Comparison of ENCODE assay signal across 19 cellular contexts in the genomic region with DNA sequence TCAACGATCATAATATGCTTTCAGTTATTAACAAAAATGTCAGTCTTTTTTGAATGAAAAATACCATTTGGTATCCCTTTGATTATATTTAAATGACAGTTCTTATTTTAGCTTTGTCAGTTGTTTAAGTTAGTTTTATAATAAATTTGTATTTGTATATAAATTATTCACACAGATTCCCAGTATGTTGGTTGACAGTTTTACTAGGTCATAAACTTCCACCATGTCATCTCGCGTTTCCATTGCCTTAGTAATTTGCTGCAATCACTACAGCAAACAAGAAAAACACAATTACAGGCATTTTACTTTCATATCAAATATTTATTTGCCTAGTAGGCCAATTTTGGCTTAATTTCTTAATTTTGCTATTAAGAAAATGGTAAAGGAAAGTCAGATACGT.
"Had no signal": no experiment of that assay in that cellular context is flagged by ENCODE, and none has a peak within 500 bp of the region (broad histone marks: within the 10 kb centered on the region; RNA-seq: fewer than 3 reads in every experiment).

No MANE protein-coding gene starts in this region.

- H3K79me2 ChIP-seq: hepatocyte had no signal

- H3K27ac ChIP-seq: colonic mucosa, esophagus squamous epithelium, hepatocyte, neutrophil, spleen, testis, tibial nerve had no signal

- H3K27me3 ChIP-seq: colonic mucosa, esophagus squamous epithelium, hepatocyte, testis, tibial nerve had no signal

- H3K36me3 Mint-ChIP-seq: naive thymus-derived CD4-positive, alpha-beta T cell; stimulated activated naive B cell treated with anti-CD40 and anti-IgM and Interleukin-4, amounts not matched to agents 10 μg/mL and 1 μg/mL and 100 μg/mL, for 72 hours had no signal

- H2AFZ ChIP-seq: hepatocyte had no signal

- H3K9me3 ChIP-seq: colonic mucosa, esophagus squamous epithelium, neutrophil, spleen, testis, tibial nerve had no signal

- H3K4me2 ChIP-seq: hepatocyte had no signal

- H3K27ac Mint-ChIP-seq: naive thymus-derived CD4-positive, alpha-beta T cell; nephron progenitor cell; stimulated activated naive B cell treated with anti-CD40 and anti-IgM and Interleukin-4, amounts not matched to agents 10 μg/mL and 1 μg/mL and 100 μg/mL, for 72 hours; stimulated activated naive CD8-positive, alpha-beta T cell treated with anti-CD3 and anti-CD28 coated beads, Interleukin-15, amount 100 ng/mL, for 72 hours had no signal

- H3K4me1 Mint-ChIP-seq: naive thymus-derived CD4-positive, alpha-beta T cell; stimulated activated naive B cell treated with anti-CD40 and anti-IgM and Interleukin-4, amounts not matched to agents 10 μg/mL and 1 μg/mL and 100 μg/mL, for 72 hours; stimulated activated naive CD8-positive, alpha-beta T cell treated with anti-CD3 and anti-CD28 coated beads, Interleukin-15, amount 100 ng/mL, for 72 hours had no signal

- DNase-seq: colonic mucosa; dermis blood vessel endothelial cell; esophagus squamous epithelium; head of caudate nucleus; left colon; naive thymus-derived CD4-positive, alpha-beta T cell; nephron progenitor cell; posterior cingulate gyrus; spleen; stimulated activated CD4-positive, alpha-beta T cell treated with anti-CD3 and anti-CD28 coated beads, Interleukin-15, amount 100 ng/mL, for 24 hours; stimulated activated CD4-positive, alpha-beta T cell treated with anti-CD3 and anti-CD28 coated beads, Interleukin-1b, Interleukin-23, amount 100 ng/mL, for 48 hours; stimulated activated CD4-positive, alpha-beta T cell treated with anti-CD3 and anti-CD28 coated beads, Interleukin-4, amount 100 ng/mL, for 24 hours; stimulated activated naive B cell treated with anti-CD40 and anti-IgM and Interleukin-4, amounts not matched to agents 10 μg/mL and 1 μg/mL and 100 μg/mL, for 72 hours; stimulated activated naive CD8-positive, alpha-beta T cell treated with anti-CD3 and anti-CD28 coated beads, Interleukin-15, amount 100 ng/mL, for 72 hours; testis had no signal

- H3K36me3 ChIP-seq: colonic mucosa, esophagus squamous epithelium, neutrophil, spleen, tibial nerve had no signal

- H3K4me1 ChIP-seq: colonic mucosa, esophagus squamous epithelium, spleen, testis had no signal

- H3K9me3 Mint-ChIP-seq: stimulated activated naive B cell treated with anti-CD40 and anti-IgM and Interleukin-4, amounts not matched to agents 10 μg/mL and 1 μg/mL and 100 μg/mL, for 72 hours; stimulated activated naive CD8-positive, alpha-beta T cell treated with anti-CD3 and anti-CD28 coated beads, Interleukin-15, amount 100 ng/mL, for 72 hours had no signal

- H3K4me3 ChIP-seq: colonic mucosa, esophagus squamous epithelium, hepatocyte, spleen, testis, tibial nerve had no signal

- H3K4me3 Mint-ChIP-seq: naive thymus-derived CD4-positive, alpha-beta T cell; nephron progenitor cell; stimulated activated naive B cell treated with anti-CD40 and anti-IgM and Interleukin-4, amounts not matched to agents 10 μg/mL and 1 μg/mL and 100 μg/mL, for 72 hours; stimulated activated naive CD8-positive, alpha-beta T cell treated with anti-CD3 and anti-CD28 coated beads, Interleukin-15, amount 100 ng/mL, for 72 hours had no signal

- ATAC-seq: left colon; naive thymus-derived CD4-positive, alpha-beta T cell; sciatic nerve; stimulated activated naive B cell treated with anti-CD40 and anti-IgM and Interleukin-4, amounts not matched to agents 10 μg/mL and 1 μg/mL and 100 μg/mL, for 72 hours; stimulated activated naive CD8-positive, alpha-beta T cell treated with anti-CD3 and anti-CD28 coated beads, Interleukin-15, amount 100 ng/mL, for 72 hours had no signal
